ENCODE assay signal across 9 cellular contexts in the genomic region with DNA sequence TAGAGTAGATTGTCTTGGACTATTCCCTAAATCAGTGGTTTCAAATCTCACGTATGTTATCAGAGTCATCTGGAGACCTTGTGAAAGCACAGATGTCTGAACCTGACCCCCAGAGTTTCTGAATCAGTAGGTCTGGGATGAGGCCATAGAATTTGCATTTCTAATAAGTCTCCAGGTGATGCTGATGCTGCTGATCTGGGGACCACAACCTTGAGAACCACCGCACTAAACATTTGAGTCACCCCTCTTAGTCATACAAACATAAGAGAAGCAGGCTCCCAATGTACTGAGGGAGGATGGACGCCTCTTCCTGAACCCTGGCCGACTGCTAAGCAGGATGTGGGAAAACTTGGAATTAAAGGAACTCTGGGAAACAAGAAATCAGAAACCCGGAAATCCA.
DNase-seq lines count a peak whose midpoint lies in the region; ATAC-seq, FAIRE-seq and TF ChIP-seq lines count a peak whose summit lies in the region.
"Had no signal": no experiment of that assay in that cellular context is flagged by ENCODE, and none has a peak within 500 bp of the region (broad histone marks: within the 10 kb centered on the region; RNA-seq: fewer than 3 reads in every experiment).

No MANE protein-coding gene starts in this region.

- H3K4me1 ChIP-seq in astrocyte (ENCODE audit: insufficient read depth, low read length) (peaks cover 15% of the 10 kb centered on the region), neural progenitor cell (peaks cover 33% of the 10 kb centered on the region)

- H3K9me3 Mint-ChIP-seq in astrocyte (ENCODE audit: unreplicated experiment): peaks cover 5% of the 10 kb centered on the region
- no peaks in the 10 kb centered on the region for H3K9me3 Mint-ChIP-seq in neural progenitor cell

- H3K27me3 Mint-ChIP-seq in astrocyte (ENCODE audit: low read depth, unreplicated experiment) (no peaks in the 10 kb centered on the region), neural progenitor cell (ENCODE audit: insufficient read depth, low read depth) (no peaks in the 10 kb centered on the region)

- H3K9ac ChIP-seq in astrocyte (ENCODE audit: low read length) (no peak overlapping the region), neural progenitor cell (no peak overlapping the region)

- FAIRE-seq in astrocyte (lab: Jason Lieb, UNC): peak; percentile 70

- H3K4me1 Mint-ChIP-seq in astrocyte (ENCODE audit: low read depth, unreplicated experiment) (peaks cover 15% of the 10 kb centered on the region), neural progenitor cell (peaks cover 10% of the 10 kb centered on the region)

- H3K79me2 ChIP-seq in astrocyte (ENCODE audit: insufficient read depth, low read length): no peaks in the 10 kb centered on the region
- no peaks in the 10 kb centered on the region for H3K79me2 ChIP-seq in neural progenitor cell (ENCODE audit: low read depth)

- H3K36me3 ChIP-seq in astrocyte (ENCODE audit: insufficient read depth, low read length) (no peaks in the 10 kb centered on the region), neural progenitor cell (no peaks in the 10 kb centered on the region)

- H3K4me2 ChIP-seq in astrocyte (ENCODE audit: low read length) (peak overlapping the region; percentile 36), neural progenitor cell (no peak overlapping the region)

- DNase-seq in EL (peak; percentile 86), astrocyte (ENCODE audit: low read depth) (peak; percentile 93), DMS53 treated with DMSO at 0.1 percent for 48 hours (lab: John Stamatoyannopoulos, UW; ENCODE audit: unreplicated experiment) (no peak), neural progenitor cell (ENCODE audit: low spot score) (no peak), NCI-H2029 treated with DMSO at 0.1 percent for 48 hours (lab: John Stamatoyannopoulos, UW) (no peak)
- DNase-seq in activated CD8-positive, alpha-beta memory T cell treated with anti-CD3 and anti-CD28 coated beads, Interleukin-2, amount 50 U/mL, for 4 hours: no peak
- DNase-seq: effector memory CD4-positive, alpha-beta T cell had no signal

- no peak overlapping the region for H3K27ac Mint-ChIP-seq in astrocyte (ENCODE audit: unreplicated experiment)
- H3K27ac Mint-ChIP-seq in neural progenitor cell: no peak overlapping the region

- no peak overlapping the region for H2AFZ ChIP-seq in astrocyte (ENCODE audit: low read depth, low read length)
- no peak overlapping the region for H2AFZ ChIP-seq in neural progenitor cell (replicated peaks)

- H3K36me3 Mint-ChIP-seq in astrocyte (ENCODE audit: low read depth, unreplicated experiment) (no peaks in the 10 kb centered on the region), neural progenitor cell (no peaks in the 10 kb centered on the region)

- H3K27me3 ChIP-seq in astrocyte (ENCODE audit: insufficient read depth, low read length): no peaks in the 10 kb centered on the region
- H3K27me3 ChIP-seq in neural progenitor cell: no peaks in the 10 kb centered on the region

- H3F3A ChIP-seq in neural progenitor cell (ENCODE audit: low read depth): peaks cover 16% of the 10 kb centered on the region

- no peak overlapping the region for H3K4me3 ChIP-seq in astrocyte (ENCODE audit: insufficient read depth, low read depth, low read length)
- H3K4me3 ChIP-seq in neural progenitor cell: no peak overlapping the region

- H3K27ac ChIP-seq in astrocyte (ENCODE audit: low read depth, low read length) (peak overlapping the region; percentile 53), neural progenitor cell (no peak overlapping the region)

- TF ChIP-seq CTCF in astrocyte (IDR thresholded peaks at IDR 0.05; ENCODE audit: insufficient read depth, low read depth, low read length) (no peak), neural progenitor cell (IDR thresholded peaks at IDR 0.05) (no peak)

- H3K9me3 ChIP-seq in astrocyte (ENCODE audit: insufficient read depth, low read depth, low read length) (no peaks in the 10 kb centered on the region), neural progenitor cell (ENCODE audit: low read depth) (no peaks in the 10 kb centered on the region)

- H4K20me1 ChIP-seq in astrocyte (ENCODE audit: insufficient read depth, low read length) (no peaks in the 10 kb centered on the region), neural progenitor cell (ENCODE audit: low read depth) (no peaks in the 10 kb centered on the region)

- ATAC-seq in GM19452 (IDR thresholded peaks at IDR 0.05; ENCODE audit: unreplicated experiment): peak; percentile 91
- peak; percentile 60 for ATAC-seq in HG03097 (IDR thresholded peaks at IDR 0.05; ENCODE audit: low FRiP score, unreplicated experiment)

- H3K4me3 Mint-ChIP-seq in astrocyte (ENCODE audit: unreplicated experiment): no peak overlapping the region
- H3K4me3 Mint-ChIP-seq in neural progenitor cell: no peak overlapping the region

Comparison
In these comparisons a context has a peak if more than half of its experiments do, and no peak if none do; other contexts are left out.
1. DNase-seq: peak in EL (single experiment) and astrocyte (single experiment); none in DMS53 treated with DMSO at 0.1 percent for 48 hours (single experiment), neural progenitor cell (single experiment), activated CD8-positive, alpha-beta memory T cell treated with anti-CD3 and anti-CD28 coated beads, Interleukin-2, amount 50 U/mL, for 4 hours (single experiment) and NCI-H2029 treated with DMSO at 0.1 percent for 48 hours (single experiment).